19 cellular contexts compared by ENCODE assay signal in genomic region chr14:65948302-65948701, GRCh38.
DNase-seq lines count a peak whose midpoint lies in the region; ATAC-seq, FAIRE-seq and TF ChIP-seq lines count a peak whose summit lies in the region.
"Had no signal": no experiment of that assay in that cellular context is flagged by ENCODE, and none has a peak within 500 bp of the region (broad histone marks: within the 10 kb centered on the region; RNA-seq: fewer than 3 reads in every experiment).

No MANE protein-coding gene starts in this region.

- dilution Hi-C loops in IMR-90 (cut with HindIII; ENCODE audit: low sequenced_read_pairs, unreplicated experiment) = no loop called here

- H3K36me3 Mint-ChIP-seq in activated naive CD8-positive, alpha-beta T cell = no peaks in the 10 kb centered on the region
- no peaks in the 10 kb centered on the region for H3K36me3 Mint-ChIP-seq in activated naive CD8-positive, alpha-beta T cell treated with anti-CD3 and anti-CD28 coated beads, Interleukin-2, amount 50 U/mL, for 24 hours (ENCODE audit: low read depth)
- H3K36me3 Mint-ChIP-seq: CD8-positive, alpha-beta T cell had no signal

- peak; percentile 47 for FAIRE-seq in bronchial epithelial cell (lab: Jason Lieb, UNC)

- H3K18ac ChIP-seq in IMR-90 (ENCODE audit: low read depth, low read length) (no peak overlapping the region), neuronal stem cell (ENCODE audit: low read length) (peak overlapping the region; percentile 17)

- H3K4ac ChIP-seq in IMR-90 (ENCODE audit: low read depth, low read length) (no peak overlapping the region), neuronal stem cell (ENCODE audit: low read length) (no peak overlapping the region)

- no peaks in the 10 kb centered on the region for H3K9me3 ChIP-seq in IMR-90 (ENCODE audit: control insufficient read depth, insufficient read depth, low read length)
- H3K9me3 ChIP-seq in neuronal stem cell (replicated peaks in 1 of 2; ENCODE audit: control insufficient read depth in 2 of 2, insufficient read depth in 1 of 2, low read depth in 1 of 2, low read length in 2 of 2) = no peaks in the 10 kb centered on the region
- H3K9me3 ChIP-seq: Peyer's patch had no signal

- no peak overlapping the region for H2BK12ac ChIP-seq in neuronal stem cell (ENCODE audit: low read length)

- H2BK120ac ChIP-seq in IMR-90 (ENCODE audit: low read depth, low read length) (no peak overlapping the region), neuronal stem cell (ENCODE audit: low read depth, low read length) (no peak overlapping the region)

- DNase-seq in activated naive CD8-positive, alpha-beta T cell treated with anti-CD3 and anti-CD28 coated beads, Interleukin-2, amount 50 U/mL, for 24 hours = no peak
- no peak for DNase-seq in IMR-90
- no peak for DNase-seq in bronchial epithelial cell (ENCODE audit: low read depth)
- DNase-seq in neuronal stem cell (ENCODE audit: low spot score) = no peak
- no peak for DNase-seq in activated effector memory CD4-positive, alpha-beta T cell treated with Interleukin-2 at 50 U/mL for 16 hours
- no peak for DNase-seq in GM03348 (ENCODE audit: low spot score)
- DNase-seq: ACHN; CD8-positive, alpha-beta T cell; DND-41; GF-D8; H9; NCI-H1436; NCI-H2081; NCI-H510A treated with DMSO at 0.1 percent for 48 hours; Peyer's patch; Right ventricle myocardium superior had no signal

- H3K14ac ChIP-seq in IMR-90 (replicated peaks; ENCODE audit: low read depth, low read length) = no peak overlapping the region
- no peak overlapping the region for H3K14ac ChIP-seq in neuronal stem cell (ENCODE audit: low read length)

- no peak overlapping the region for H2BK20ac ChIP-seq in IMR-90 (ENCODE audit: low read depth, low read length)

- H3K4me3 Mint-ChIP-seq in activated naive CD8-positive, alpha-beta T cell = peak overlapping the region; percentile 32
- H3K4me3 Mint-ChIP-seq in activated naive CD8-positive, alpha-beta T cell treated with anti-CD3 and anti-CD28 coated beads, Interleukin-2, amount 50 U/mL, for 24 hours = no peak overlapping the region
- H3K4me3 Mint-ChIP-seq: B cell; CD8-positive, alpha-beta T cell; H9 had no signal

- H3K27me3 ChIP-seq in IMR-90 (ENCODE audit: control insufficient read depth, insufficient read depth, low read length) = no peaks in the 10 kb centered on the region
- peaks cover 6% of the 10 kb centered on the region for H3K27me3 ChIP-seq in bronchial epithelial cell (ENCODE audit: control insufficient read depth, insufficient read depth, low read length)
- no peaks in the 10 kb centered on the region for H3K27me3 ChIP-seq in neuronal stem cell (ENCODE audit: control insufficient read depth in 3 of 3, insufficient read depth in 3 of 3, low read depth in 1 of 3, low read length in 3 of 3)
- H3K27me3 ChIP-seq: Peyer's patch had no signal

- no peaks in the 10 kb centered on the region for H3K4me1 ChIP-seq in IMR-90 (ENCODE audit: control insufficient read depth, insufficient read depth, low read length)
- peaks cover 0 to 6% of the 10 kb centered on the region in 2 donors for H3K4me1 ChIP-seq in neuronal stem cell (ENCODE audit: control insufficient read depth in 2 of 2, insufficient read depth in 1 of 2, low read depth in 1 of 2, low read length in 2 of 2)
- H3K4me1 ChIP-seq: Peyer's patch had no signal

- H3K27me3 Mint-ChIP-seq in activated naive CD8-positive, alpha-beta T cell = peaks cover 1% of the 10 kb centered on the region
- H3K27me3 Mint-ChIP-seq in activated naive CD8-positive, alpha-beta T cell treated with anti-CD3 and anti-CD28 coated beads, Interleukin-2, amount 50 U/mL, for 24 hours = peaks cover 12% of the 10 kb centered on the region

- H4K8ac ChIP-seq in IMR-90 (ENCODE audit: low read depth in 2 of 2, low read length in 2 of 2) (no peak overlapping the region), neuronal stem cell (ENCODE audit: low read depth, low read length) (no peak overlapping the region)

- no TSS peak for BruUV-seq in IMR-90 (replicated peaks; lab: Mats Ljungman, UMichigan)

- H3K79me1 ChIP-seq in IMR-90 (ENCODE audit: low read depth in 1 of 2, low read length in 2 of 2) (no peaks in the 10 kb centered on the region), neuronal stem cell (ENCODE audit: low read depth, low read length) (no peaks in the 10 kb centered on the region)

- no peak overlapping the region for H4K91ac ChIP-seq in IMR-90 (ENCODE audit: insufficient read depth, low read depth, low read length)
- H4K91ac ChIP-seq in neuronal stem cell (ENCODE audit: low read depth, low read length, poor library complexity) = no peak overlapping the region

- no peak for ATAC-seq in activated naive CD8-positive, alpha-beta T cell treated with anti-CD3 and anti-CD28 coated beads, Interleukin-2, amount 50 U/mL, for 24 hours
- ATAC-seq in IMR-90 (ENCODE audit: low read depth) (no peak), GM21360 (IDR thresholded peaks at IDR 0.05; ENCODE audit: unreplicated experiment) (no peak)
- ATAC-seq: CD8-positive, alpha-beta T cell had no signal

- H3K9ac ChIP-seq in IMR-90 (ENCODE audit: low read depth, low read length) = no peak overlapping the region
- H3K9ac ChIP-seq in neuronal stem cell (ENCODE audit: low read depth, low read length, poor library complexity) = no peak overlapping the region

- H3K4me3 ChIP-seq in IMR-90 (ENCODE audit: insufficient read depth, low read depth, low read length) = no peak overlapping the region
- H3K4me3 ChIP-seq in bronchial epithelial cell (ENCODE audit: low read depth, low read length) = no peak overlapping the region
- H3K4me3 ChIP-seq in neuronal stem cell (ENCODE audit: low read length in 2 of 2) = no peak overlapping the region
- H3K4me3 ChIP-seq: Peyer's patch had no signal

- no peak for TF ChIP-seq POLR2A in IMR-90 (IDR thresholded peaks at IDR 0.05; ENCODE audit: low read depth, low read length)

- no peak for TF ChIP-seq RAD21 in IMR-90 (IDR thresholded peaks at IDR 0.05; ENCODE audit: low read length)

- no peak overlapping the region for H2AK9ac ChIP-seq in IMR-90 (replicated peaks; ENCODE audit: low read depth, low read length, poor library complexity)

- H2BK5ac ChIP-seq in IMR-90 (ENCODE audit: low read depth, low read length, poor library complexity, severe bottlenecking) = no peak overlapping the region
- no peak overlapping the region for H2BK5ac ChIP-seq in neuronal stem cell (ENCODE audit: low read length)

- no peak for TF ChIP-seq CTCF in IMR-90 (conservative IDR thresholded peaks at IDR 0.05; ENCODE audit: low read depth, low read length)
- no peak for TF ChIP-seq CTCF in bronchial epithelial cell (IDR thresholded peaks at IDR 0.05; ENCODE audit: insufficient read depth, low read length, severe bottlenecking)

- H3K4me2 ChIP-seq in IMR-90 (ENCODE audit: low read depth, low read length) (no peak overlapping the region), neuronal stem cell (ENCODE audit: insufficient read depth, low read length, poor library complexity, severe bottlenecking) (no peak overlapping the region)

- intact Hi-C loops in IMR-90 (cut with micrococcal nuclease) = no loop called here

- H3K36me3 ChIP-seq in IMR-90 (ENCODE audit: control insufficient read depth, insufficient read depth, low read length) (no peaks in the 10 kb centered on the region), bronchial epithelial cell (ENCODE audit: control insufficient read depth, insufficient read depth, low read length) (no peaks in the 10 kb centered on the region), neuronal stem cell (replicated peaks in 1 of 2; ENCODE audit: control insufficient read depth in 2 of 2, insufficient read depth in 2 of 2, low read length in 2 of 2) (no peaks in the 10 kb centered on the region)
- H3K36me3 ChIP-seq: Peyer's patch had no signal

- in situ Hi-C loops in IMR-90 (cut with MboI; ENCODE audit: low sequenced_read_pairs) = no loop called here

- CTCF ChIA-PET in IMR-90 (lab: Yijun Ruan, JAX) = interaction anchor here (1.1 kb wide), 1 partner anchor 11 kb away, joined by 4 read pairs; no protein-coding TSS in a partner anchor

- no peak overlapping the region for H2BK15ac ChIP-seq in IMR-90 (ENCODE audit: low read depth, low read length)
- H2BK15ac ChIP-seq in neuronal stem cell (ENCODE audit: low read length) = no peak overlapping the region

- H2AFZ ChIP-seq in IMR-90 (replicated peaks; ENCODE audit: low read length, poor library complexity) = no peak overlapping the region
- H2AFZ ChIP-seq in neuronal stem cell (ENCODE audit: low read length) = no peak overlapping the region

- H3K4me1 Mint-ChIP-seq in activated naive CD8-positive, alpha-beta T cell (ENCODE audit: low read depth) = peaks cover 46% of the 10 kb centered on the region
- H3K4me1 Mint-ChIP-seq in activated naive CD8-positive, alpha-beta T cell treated with anti-CD3 and anti-CD28 coated beads, Interleukin-2, amount 50 U/mL, for 24 hours = peaks cover 45% of the 10 kb centered on the region
- H3K4me1 Mint-ChIP-seq: B cell had no signal

- 25% methylated on average over 3 of the region's 8 CpGs; no CpG with 5 or more reads in 1 of the 2 experiments for WGBS in IMR-90 (ENCODE audit: extremely low coverage in 2 of 2, insufficient read length in 1 of 2), 2 experiments
- no CpG with 5 or more reads among the region's 8 CpGs for WGBS in neuronal stem cell (ENCODE audit: extremely low coverage in 2 of 2, insufficient read length in 2 of 2, insufficient replicate concordance in 1 of 2), 2 donors

- H3K27ac ChIP-seq in IMR-90 (ENCODE audit: insufficient read depth, low read length) = no peak overlapping the region
- H3K27ac ChIP-seq in neuronal stem cell (replicated peaks; ENCODE audit: low read length) = no peak overlapping the region
- H3K27ac ChIP-seq: Peyer's patch had no signal

- H3K23ac ChIP-seq in IMR-90 (ENCODE audit: low read depth, low read length) (no peak overlapping the region), neuronal stem cell (ENCODE audit: low read depth, low read length, poor library complexity) (no peak overlapping the region)

- H4K5ac ChIP-seq in IMR-90 (ENCODE audit: low read depth, low read length) = no peak overlapping the region

- H4K20me1 ChIP-seq in IMR-90 (ENCODE audit: insufficient read depth, low read length) = no peaks in the 10 kb centered on the region

- H3K56ac ChIP-seq in IMR-90 (ENCODE audit: extremely low read depth, insufficient read depth, low read length) = no peak overlapping the region

- H3K27ac Mint-ChIP-seq in activated naive CD8-positive, alpha-beta T cell = peak overlapping the region; percentile 54
- no peak overlapping the region for H3K27ac Mint-ChIP-seq in activated naive CD8-positive, alpha-beta T cell treated with anti-CD3 and anti-CD28 coated beads, Interleukin-2, amount 50 U/mL, for 24 hours
- H3K27ac Mint-ChIP-seq: B cell; CD8-positive, alpha-beta T cell had no signal

- H2AK5ac ChIP-seq in IMR-90 (ENCODE audit: low read depth, low read length) (no peak overlapping the region), neuronal stem cell (ENCODE audit: low read depth, low read length) (no peak overlapping the region)

- H3K9me3 Mint-ChIP-seq in activated naive CD8-positive, alpha-beta T cell (ENCODE audit: low read depth) = no peaks in the 10 kb centered on the region
- H3K9me3 Mint-ChIP-seq in activated naive CD8-positive, alpha-beta T cell treated with anti-CD3 and anti-CD28 coated beads, Interleukin-2, amount 50 U/mL, for 24 hours = no peaks in the 10 kb centered on the region
- H3K9me3 Mint-ChIP-seq: CD8-positive, alpha-beta T cell; H9 had no signal

- POLR2A ChIA-PET in IMR-90 (lab: Charles Lee; ENCODE audit: unreplicated experiment) = no interaction called here

- no peaks in the 10 kb centered on the region for H3K9me1 ChIP-seq in IMR-90 (ENCODE audit: insufficient read depth, low read length)
